In genomic region chr22:41833369-41834004, GRCh38 we compare ENCODE assay signal across 8 cellular contexts. TPM values are rescaled to one million over a fixed set of nuclear protein-coding genes. Genes with fewer than 3 reads are reported as not detected.
DNase-seq lines count a peak whose midpoint lies in the region; ATAC-seq lines count a peak whose summit lies in the region.

No MANE protein-coding gene starts in this region.

- H3K4me1 Mint-ChIP-seq in activated CD8-positive, alpha-beta T cell treated with anti-CD3 and anti-CD28 coated beads, Interleukin-2, amount 10 ng/mL, durations not matched to agents 7 days and 5 days (ENCODE audit: low read depth), result peaks cover 44% of the 10 kb centered on the region

- no peaks in the 10 kb centered on the region for H3K9me3 ChIP-seq in HUES6 (ENCODE audit: control insufficient read depth, insufficient read depth, low read depth, low read length)
- no peaks in the 10 kb centered on the region for H3K9me3 ChIP-seq in endocrine pancreas (ENCODE audit: control insufficient read depth, low read length)

- peaks cover 12% of the 10 kb centered on the region for H3K4me1 ChIP-seq in HUES6 (ENCODE audit: control insufficient read depth, insufficient read depth, low read length)
- no peaks in the 10 kb centered on the region for H3K4me1 ChIP-seq in endocrine pancreas (ENCODE audit: control insufficient read depth, insufficient read depth, low read length)

- no peaks in the 10 kb centered on the region for H3K27me3 ChIP-seq in HUES6 (ENCODE audit: control insufficient read depth, insufficient read depth, low read length)
- no peaks in the 10 kb centered on the region for H3K27me3 ChIP-seq in endocrine pancreas (ENCODE audit: control insufficient read depth, insufficient read depth, low read length)

- CTCF ChIA-PET in activated CD8-positive, alpha-beta T cell treated with anti-CD3 and anti-CD28 coated beads, Interleukin-2, amount 10 ng/mL, durations not matched to agents 7 days and 5 days (lab: Charles Lee), result interaction anchor here (0.7 to 2.5 kb wide), 17 partner anchors 11 to 167 kb away, joined by 3 to 13 read pairs (median 4); partner anchors contain the start of genes CCDC134 and CENPM

- H3K36me3 ChIP-seq in HUES6 (ENCODE audit: control insufficient read depth, insufficient read depth, low read length) (peaks cover 26% of the 10 kb centered on the region), endocrine pancreas (ENCODE audit: control insufficient read depth, insufficient read depth, low read length) (peaks cover 5% of the 10 kb centered on the region)

- ATAC-seq in GM19438 (IDR thresholded peaks at IDR 0.05; ENCODE audit: low read depth, unreplicated experiment), result peak; percentile 15
- peak; percentile 16 for ATAC-seq in activated CD8-positive, alpha-beta T cell treated with anti-CD3 and anti-CD28 coated beads, Interleukin-2, amount 10 ng/mL, durations not matched to agents 7 days and 5 days

- H3K27ac Mint-ChIP-seq in activated CD8-positive, alpha-beta T cell treated with anti-CD3 and anti-CD28 coated beads, Interleukin-2, amount 10 ng/mL, durations not matched to agents 7 days and 5 days, result peak overlapping the region; percentile 100

- H3K27me3 Mint-ChIP-seq in activated CD8-positive, alpha-beta T cell treated with anti-CD3 and anti-CD28 coated beads, Interleukin-2, amount 10 ng/mL, durations not matched to agents 7 days and 5 days (ENCODE audit: low read depth), result no peaks in the 10 kb centered on the region

- H3K9me3 Mint-ChIP-seq in activated CD8-positive, alpha-beta T cell treated with anti-CD3 and anti-CD28 coated beads, Interleukin-2, amount 10 ng/mL, durations not matched to agents 7 days and 5 days (ENCODE audit: insufficient read depth), result no peaks in the 10 kb centered on the region

- POLR2A ChIA-PET in activated CD8-positive, alpha-beta T cell treated with anti-CD3 and anti-CD28 coated beads, Interleukin-2, amount 10 ng/mL, durations not matched to agents 7 days and 5 days (lab: Charles Lee), result interaction anchor here (0.6 to 3.8 kb wide), 21 partner anchors 9 to 387 kb away, joined by 3 to 30 read pairs (median 4); partner anchors contain the start of genes CCDC134, CENPM, SMDT1 and SNU13

- H3K27ac ChIP-seq in HUES6 (ENCODE audit: low read depth, low read length), result peak overlapping the region; percentile 86; the same call in 1 of the 2 replicates

- peak overlapping the region; percentile 83 for H3K4me3 ChIP-seq in HUES6 (ENCODE audit: low read depth, low read length)
- H3K4me3 ChIP-seq in endocrine pancreas (ENCODE audit: control insufficient read depth, insufficient read depth, low read length), result peak overlapping the region; percentile 83

- H3K9ac ChIP-seq in HUES6 (ENCODE audit: low read length), result peak overlapping the region; percentile 92
- H3K9ac ChIP-seq in endocrine pancreas (ENCODE audit: control insufficient read depth, insufficient read depth, low read length), result peak overlapping the region; percentile 95

- peak overlapping the region; percentile 95 for H3K4me3 Mint-ChIP-seq in activated CD8-positive, alpha-beta T cell treated with anti-CD3 and anti-CD28 coated beads, Interleukin-2, amount 10 ng/mL, durations not matched to agents 7 days and 5 days

- DNase-seq in C1 segment of cervical spinal cord (lab: John Stamatoyannopoulos, UW) (peak in 11 of 14 donors; percentile 16 to 81 (median 55)), midbrain (lab: John Stamatoyannopoulos, UW) (peak; percentile 40), NCI-H1048 (lab: John Stamatoyannopoulos, UW) (no peak)
- peak; percentile 51 for DNase-seq in activated CD8-positive, alpha-beta T cell treated with anti-CD3 and anti-CD28 coated beads, Interleukin-2, amount 10 ng/mL, durations not matched to agents 7 days and 5 days
- DNase-seq in stimulated activated naive CD4-positive, alpha-beta T cell (lab: John Stamatoyannopoulos, UW), result peak in 5 of 6 experiments; percentile 25 to 59 (median 51)

- peaks cover 56% of the 10 kb centered on the region for H3K36me3 Mint-ChIP-seq in activated CD8-positive, alpha-beta T cell treated with anti-CD3 and anti-CD28 coated beads, Interleukin-2, amount 10 ng/mL, durations not matched to agents 7 days and 5 days (ENCODE audit: low read depth)

RNA-seq across cellular contexts. Expression of gene SREBF2, which starts 0.6 kb away (rescaled TPM):
- total RNA-seq in activated CD8-positive, alpha-beta T cell treated with anti-CD3 and anti-CD28 coated beads, Interleukin-2, amount 10 ng/mL, durations not matched to agents 7 days and 5 days, result 10 to 100 TPM; 93.0 to 93.7 TPM

RNA-seq across cellular contexts. Expression of gene CCDC134, which starts 33.0 kb away (rescaled TPM):
- 10 to 100 TPM; 20.3 to 20.9 TPM for total RNA-seq in activated CD8-positive, alpha-beta T cell treated with anti-CD3 and anti-CD28 coated beads, Interleukin-2, amount 10 ng/mL, durations not matched to agents 7 days and 5 days
